In genomic region chr14:90726656-90727055, GRCh38 we compare ENCODE assay signal across 9 cellular contexts.
DNase-seq lines count a peak whose midpoint lies in the region; ATAC-seq and TF ChIP-seq lines count a peak whose summit lies in the region.
"Had no signal": no experiment of that assay in that cellular context is flagged by ENCODE, and none has a peak within 500 bp of the region (broad histone marks: within the 10 kb centered on the region; RNA-seq: fewer than 3 reads in every experiment).

No MANE protein-coding gene starts in this region.

- H3K9me3 Mint-ChIP-seq in activated naive CD4-positive, alpha-beta T cell treated with anti-CD3 and anti-CD28 coated beads, Interleukin-2, amount 10 ng/mL, durations not matched to agents 7 days and 5 days: peaks cover 2% of the 10 kb centered on the region
- no peaks in the 10 kb centered on the region for H3K9me3 Mint-ChIP-seq in activated CD8-positive, alpha-beta T cell treated with anti-CD3 and anti-CD28 coated beads for 36 hours
- H3K9me3 Mint-ChIP-seq: activated naive CD8-positive, alpha-beta T cell treated with anti-CD3 and anti-CD28 coated beads, Interleukin-2, amount 10 ng/mL, durations not matched to agents 7 days and 5 days had no signal

- CTCF ChIA-PET in activated naive CD4-positive, alpha-beta T cell treated with anti-CD3 and anti-CD28 coated beads, Interleukin-2, amount 10 ng/mL, durations not matched to agents 7 days and 5 days (lab: Charles Lee): interaction anchor here (1.1 kb wide), 1 partner anchor 31 kb away, joined by 3 read pairs; no protein-coding TSS in a partner anchor
- CTCF ChIA-PET in activated CD8-positive, alpha-beta T cell treated with anti-CD3 and anti-CD28 coated beads for 36 hours (lab: Charles Lee): no interaction called here
- CTCF ChIA-PET in GM10248 (lab: Yijun Ruan, JAX): interaction anchor here (1.5 kb wide), 1 partner anchor 29 kb away, joined by 5 read pairs; no protein-coding TSS in a partner anchor

- H3K4me3 Mint-ChIP-seq in activated naive CD4-positive, alpha-beta T cell treated with anti-CD3 and anti-CD28 coated beads, Interleukin-2, amount 10 ng/mL, durations not matched to agents 7 days and 5 days: no peak overlapping the region
- H3K4me3 Mint-ChIP-seq in activated CD8-positive, alpha-beta T cell treated with anti-CD3 and anti-CD28 coated beads for 36 hours: no peak overlapping the region
- H3K4me3 Mint-ChIP-seq: activated naive CD8-positive, alpha-beta T cell treated with anti-CD3 and anti-CD28 coated beads, Interleukin-2, amount 10 ng/mL, durations not matched to agents 7 days and 5 days had no signal

- no peak for TF ChIP-seq CTCF in activated CD8-positive, alpha-beta T cell treated with anti-CD3 and anti-CD28 coated beads for 36 hours (IDR thresholded peaks at IDR 0.05)
- TF ChIP-seq CTCF in GM10248 (IDR thresholded peaks at IDR 0.05; ENCODE audit: control extremely low read depth, extremely low read depth, low read depth, missing control alignments): no peak

- intact Hi-C loops in activated CD8-positive, alpha-beta T cell treated with anti-CD3 and anti-CD28 coated beads for 36 hours (cut with micrococcal nuclease): no loop called here

- DNase-seq in HT1080 (ENCODE audit: low read depth) (peak; percentile 15), iPS-NIHi11 (ENCODE audit: low spot score) (peak; percentile 52), stromal cell of bone marrow (ENCODE audit: low read depth) (peak; percentile 61), GM10248 (ENCODE audit: extremely low spot score) (no peak)
- DNase-seq in activated naive CD4-positive, alpha-beta T cell treated with anti-CD3 and anti-CD28 coated beads, Interleukin-2, amount 10 ng/mL, durations not matched to agents 7 days and 5 days: no peak
- DNase-seq in activated CD8-positive, alpha-beta T cell treated with anti-CD3 and anti-CD28 coated beads for 36 hours: no peak
- DNase-seq: activated naive CD8-positive, alpha-beta T cell treated with anti-CD3 and anti-CD28 coated beads, Interleukin-2, amount 10 ng/mL, durations not matched to agents 7 days and 5 days had no signal

- no peak overlapping the region for H3K27ac Mint-ChIP-seq in activated naive CD4-positive, alpha-beta T cell treated with anti-CD3 and anti-CD28 coated beads, Interleukin-2, amount 10 ng/mL, durations not matched to agents 7 days and 5 days
- H3K27ac Mint-ChIP-seq in activated CD8-positive, alpha-beta T cell treated with anti-CD3 and anti-CD28 coated beads for 36 hours: no peak overlapping the region
- H3K27ac Mint-ChIP-seq: activated naive CD8-positive, alpha-beta T cell treated with anti-CD3 and anti-CD28 coated beads, Interleukin-2, amount 10 ng/mL, durations not matched to agents 7 days and 5 days had no signal

- no peaks in the 10 kb centered on the region for H3K4me1 Mint-ChIP-seq in activated naive CD4-positive, alpha-beta T cell treated with anti-CD3 and anti-CD28 coated beads, Interleukin-2, amount 10 ng/mL, durations not matched to agents 7 days and 5 days
- H3K4me1 Mint-ChIP-seq in activated CD8-positive, alpha-beta T cell treated with anti-CD3 and anti-CD28 coated beads for 36 hours (ENCODE audit: low read depth): no peaks in the 10 kb centered on the region
- H3K4me1 Mint-ChIP-seq: activated naive CD8-positive, alpha-beta T cell treated with anti-CD3 and anti-CD28 coated beads, Interleukin-2, amount 10 ng/mL, durations not matched to agents 7 days and 5 days had no signal

- no peak for ATAC-seq in GM21737 (IDR thresholded peaks at IDR 0.05; ENCODE audit: unreplicated experiment)
- ATAC-seq in activated CD8-positive, alpha-beta T cell treated with anti-CD3 and anti-CD28 coated beads for 36 hours: no peak

- H3K27me3 Mint-ChIP-seq in activated naive CD4-positive, alpha-beta T cell treated with anti-CD3 and anti-CD28 coated beads, Interleukin-2, amount 10 ng/mL, durations not matched to agents 7 days and 5 days: peaks cover 4% of the 10 kb centered on the region
- H3K27me3 Mint-ChIP-seq in activated CD8-positive, alpha-beta T cell treated with anti-CD3 and anti-CD28 coated beads for 36 hours: no peaks in the 10 kb centered on the region

- POLR2A ChIA-PET in activated CD8-positive, alpha-beta T cell treated with anti-CD3 and anti-CD28 coated beads for 36 hours (lab: Charles Lee): no interaction called here
- POLR2A ChIA-PET in GM10248 (lab: Yijun Ruan, JAX): no interaction called here

- H3K36me3 Mint-ChIP-seq in activated naive CD4-positive, alpha-beta T cell treated with anti-CD3 and anti-CD28 coated beads, Interleukin-2, amount 10 ng/mL, durations not matched to agents 7 days and 5 days: no peaks in the 10 kb centered on the region
- no peaks in the 10 kb centered on the region for H3K36me3 Mint-ChIP-seq in activated CD8-positive, alpha-beta T cell treated with anti-CD3 and anti-CD28 coated beads for 36 hours (ENCODE audit: low read depth)
- H3K36me3 Mint-ChIP-seq: activated naive CD8-positive, alpha-beta T cell treated with anti-CD3 and anti-CD28 coated beads, Interleukin-2, amount 10 ng/mL, durations not matched to agents 7 days and 5 days had no signal

- H3K27ac ChIP-seq in angular gyrus (ENCODE audit: low read depth, low read length): peak overlapping the region; percentile 81

Comparison
In these comparisons a context has a peak if more than half of its experiments do, and no peak if none do; other contexts are left out.
1. DNase-seq: peak in HT1080 (single experiment), iPS-NIHi11 (single experiment) and stromal cell of bone marrow (single experiment); none in activated naive CD4-positive, alpha-beta T cell treated with anti-CD3 and anti-CD28 coated beads, Interleukin-2, amount 10 ng/mL, durations not matched to agents 7 days and 5 days (single experiment), activated CD8-positive, alpha-beta T cell treated with anti-CD3 and anti-CD28 coated beads for 36 hours (single experiment) and GM10248 (single experiment).